11 cellular contexts compared by ENCODE assay signal in the genomic region with DNA sequence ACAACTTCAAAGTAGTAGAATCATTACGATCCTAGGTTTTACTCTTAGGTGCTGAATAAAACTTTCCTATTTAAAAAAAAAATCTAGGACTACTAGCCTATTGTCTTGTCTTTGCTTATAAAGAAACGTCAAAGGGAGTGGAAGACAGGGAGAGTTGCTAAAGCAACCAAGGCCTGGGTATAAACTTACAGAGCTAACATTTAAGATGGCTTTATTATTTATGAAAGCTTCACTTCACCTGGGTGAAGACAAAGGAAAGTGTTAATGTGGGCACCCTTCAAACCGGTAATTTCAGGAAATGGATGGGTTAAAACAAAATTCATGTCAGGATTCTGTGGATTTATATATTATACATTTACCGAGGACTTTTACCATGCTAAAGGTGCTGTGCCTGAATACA. TPM values are rescaled to one million over a fixed set of nuclear protein-coding genes. Genes with fewer than 3 reads are reported as not detected.
DNase-seq lines count a peak whose midpoint lies in the region; ATAC-seq and TF ChIP-seq lines count a peak whose summit lies in the region.
"Had no signal": no experiment of that assay in that cellular context is flagged by ENCODE, and none has a peak within 500 bp of the region (broad histone marks: within the 10 kb centered on the region; RNA-seq: fewer than 3 reads in every experiment).

No MANE protein-coding gene starts in this region.

- peaks cover 1% of the 10 kb centered on the region for H3K27me3 Mint-ChIP-seq in activated naive CD8-positive, alpha-beta T cell
- H3K27me3 Mint-ChIP-seq: activated naive CD8-positive, alpha-beta T cell treated with anti-CD3 and anti-CD28 coated beads, Interleukin-2, amount 10 ng/mL, durations not matched to agents 7 days and 5 days had no signal

- intact Hi-C loops in left cardiac atrium (cut with DNase I) (no loop called here), thyroid gland (cut with DNase I) (no loop called here)

- no peak overlapping the region for H3K4me3 ChIP-seq in cardiac muscle cell
- peak overlapping the region; percentile 78 for H3K4me3 ChIP-seq in iPS-18a (ENCODE audit: low read length)
- H3K4me3 ChIP-seq in thyroid gland (replicated peaks in 1 of 3): no peak overlapping the region

- no peak for DNase-seq in cardiac muscle cell (ENCODE audit: low read depth in 1 of 2, low spot score in 1 of 2)
- no peak for DNase-seq in left cardiac atrium
- DNase-seq in thyroid gland: no peak
- no peak for DNase-seq in activated CD8-positive, alpha-beta memory T cell treated with anti-CD3 and anti-CD28 coated beads, Interleukin-2, amount 50 U/mL, for 4 hours
- DNase-seq: activated CD4-positive, alpha-beta T cell treated with anti-CD3 and anti-CD28 coated beads for 4 hours; activated naive CD8-positive, alpha-beta T cell treated with anti-CD3 and anti-CD28 coated beads, Interleukin-2, amount 10 ng/mL, durations not matched to agents 7 days and 5 days; NCI-H1092 had no signal

- H3K36me3 Mint-ChIP-seq in activated naive CD8-positive, alpha-beta T cell: no peaks in the 10 kb centered on the region
- H3K36me3 Mint-ChIP-seq: activated naive CD8-positive, alpha-beta T cell treated with anti-CD3 and anti-CD28 coated beads, Interleukin-2, amount 10 ng/mL, durations not matched to agents 7 days and 5 days had no signal

- H3K4me1 Mint-ChIP-seq in activated naive CD8-positive, alpha-beta T cell (ENCODE audit: low read depth): peaks cover 51% of the 10 kb centered on the region

- no peak for TF ChIP-seq POLR2A in thyroid gland (IDR thresholded peaks at IDR 0.05)

- H3K4me1 ChIP-seq in cardiac muscle cell (ENCODE audit: low read depth) (peaks cover 24% of the 10 kb centered on the region), iPS-18a (ENCODE audit: control insufficient read depth, low read depth, low read length) (peaks cover 40% of the 10 kb centered on the region), thyroid gland (peaks cover 44 to 49% of the 10 kb centered on the region in 2 donors)

- H3K36me3 ChIP-seq in cardiac muscle cell (no peaks in the 10 kb centered on the region), iPS-18a (ENCODE audit: control insufficient read depth, low read depth, low read length) (no peaks in the 10 kb centered on the region), thyroid gland (no peaks in the 10 kb centered on the region)

- no peaks in the 10 kb centered on the region for H3K9me3 Mint-ChIP-seq in activated naive CD8-positive, alpha-beta T cell (ENCODE audit: low read depth)
- H3K9me3 Mint-ChIP-seq: activated naive CD8-positive, alpha-beta T cell treated with anti-CD3 and anti-CD28 coated beads, Interleukin-2, amount 10 ng/mL, durations not matched to agents 7 days and 5 days had no signal

- ATAC-seq in left cardiac atrium (no peak), HG03460 (IDR thresholded peaks at IDR 0.05; ENCODE audit: unreplicated experiment) (no peak), GM21528 (IDR thresholded peaks at IDR 0.05; ENCODE audit: low FRiP score, unreplicated experiment) (no peak)

- no peaks in the 10 kb centered on the region for H3K9me3 ChIP-seq in cardiac muscle cell (ENCODE audit: low read depth)
- H3K9me3 ChIP-seq in iPS-18a (ENCODE audit: control insufficient read depth, low read depth, low read length): no peaks in the 10 kb centered on the region
- H3K9me3 ChIP-seq in thyroid gland: no peaks in the 10 kb centered on the region

- H3K27me3 ChIP-seq in cardiac muscle cell: peaks cover 3% of the 10 kb centered on the region
- peaks cover 26% of the 10 kb centered on the region for H3K27me3 ChIP-seq in iPS-18a (ENCODE audit: control insufficient read depth, insufficient read depth, low read length)
- H3K27me3 ChIP-seq in thyroid gland: no peaks in the 10 kb centered on the region

- H3K27ac ChIP-seq in cardiac muscle cell (peak overlapping the region; percentile 90), iPS-18a (ENCODE audit: low read length) (no peak overlapping the region), thyroid gland (peak overlapping the region; percentile 75 to 94 (median 83))

- TF ChIP-seq CTCF in cardiac muscle cell (IDR thresholded peaks at IDR 0.05; ENCODE audit: low read depth, low read length) (no peak), thyroid gland (IDR thresholded peaks at IDR 0.05) (no peak)

- 56 to 71% methylated on average over 4 of the region's 4 CpGs for WGBS in thyroid gland, 2 donors

- H3K9ac ChIP-seq in iPS-18a (ENCODE audit: low read length): no peak overlapping the region

- H3K27ac Mint-ChIP-seq in activated naive CD8-positive, alpha-beta T cell: no peak overlapping the region
- H3K27ac Mint-ChIP-seq: activated naive CD8-positive, alpha-beta T cell treated with anti-CD3 and anti-CD28 coated beads, Interleukin-2, amount 10 ng/mL, durations not matched to agents 7 days and 5 days had no signal

- peak overlapping the region; percentile 35 for H3K4me3 Mint-ChIP-seq in activated naive CD8-positive, alpha-beta T cell
- H3K4me3 Mint-ChIP-seq: activated naive CD8-positive, alpha-beta T cell treated with anti-CD3 and anti-CD28 coated beads, Interleukin-2, amount 10 ng/mL, durations not matched to agents 7 days and 5 days had no signal

RNA-seq across cellular contexts. Expression of gene DUSP14, which starts 2.5 kb away (rescaled TPM):
- total RNA-seq in cardiac muscle cell (23.0 and 40.4 TPM in 2 replicates), left cardiac atrium (10 to 100 TPM; 18.7 to 19.1 TPM), thyroid gland (10 to 100 TPM; 52.7 to 74.5 (median 59.0) TPM)
- polyA plus RNA-seq in cardiac muscle cell: 29.7 and 39.0 TPM in 2 replicates
